In the genomic region with DNA sequence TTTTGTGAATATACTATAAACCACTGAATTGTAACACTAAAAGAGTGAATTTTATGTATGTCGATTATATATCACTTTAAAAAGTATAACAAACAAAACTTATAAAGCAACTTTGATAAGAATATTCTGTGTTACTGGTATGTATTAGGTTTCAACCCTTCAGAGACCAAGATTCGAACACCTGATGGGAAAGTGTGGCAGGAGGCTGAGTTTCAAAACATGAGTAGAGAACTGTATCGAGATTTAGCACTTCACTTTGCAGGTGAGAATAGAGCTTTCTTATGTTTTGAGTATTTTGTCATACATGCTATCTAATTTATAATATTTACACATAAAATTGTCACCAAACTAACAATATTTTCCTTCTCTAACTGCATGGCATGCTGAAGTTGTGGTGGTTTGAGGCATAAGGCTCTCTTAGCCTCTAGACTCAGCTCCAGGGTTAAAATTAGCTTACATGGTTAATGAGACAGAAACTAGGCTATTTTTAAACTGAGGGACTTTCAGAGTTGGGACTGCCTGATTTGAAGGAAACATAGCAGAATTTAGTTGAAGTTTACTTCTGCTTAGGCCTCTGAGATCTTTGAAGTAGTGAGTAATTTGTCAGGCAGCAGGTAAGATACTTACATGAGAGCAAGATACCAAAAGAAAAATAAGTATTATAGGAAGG, we compare ENCODE assay signal across 11 cellular contexts.
DNase-seq lines count a peak whose midpoint lies in the region; ATAC-seq and TF ChIP-seq lines count a peak whose summit lies in the region.
"Had no signal": no experiment of that assay in that cellular context is flagged by ENCODE, and none has a peak within 500 bp of the region (broad histone marks: within the 10 kb centered on the region; RNA-seq: fewer than 3 reads in every experiment).

No MANE protein-coding gene starts in this region.

- no peaks in the 10 kb centered on the region for H3K27me3 Mint-ChIP-seq in effector memory CD8-positive, alpha-beta T cell

- TF ChIP-seq CTCF in OCI-LY3 (IDR thresholded peaks at IDR 0.05; ENCODE audit: low read depth, low read length): no peak

- peak overlapping the region; percentile 36; the same call in 1 of the 2 replicates for H3K9ac ChIP-seq in OCI-LY3 (ENCODE audit: low read length)

- no peak overlapping the region for H3K4me3 Mint-ChIP-seq in effector memory CD8-positive, alpha-beta T cell

- H3K36me3 Mint-ChIP-seq in effector memory CD8-positive, alpha-beta T cell (ENCODE audit: insufficient read depth): peaks cover 13% of the 10 kb centered on the region

- H3K27me3 ChIP-seq in OCI-LY3 (ENCODE audit: low read depth, low read length): no peaks in the 10 kb centered on the region

- peaks cover 23% of the 10 kb centered on the region for H3K36me3 ChIP-seq in OCI-LY3 (replicated peaks; ENCODE audit: low read depth, low read length)

- H3K79me2 ChIP-seq in OCI-LY3 (ENCODE audit: low read length): peaks cover 31% of the 10 kb centered on the region

- ATAC-seq in GM18505 (IDR thresholded peaks at IDR 0.05; ENCODE audit: unreplicated experiment): peak; percentile 79
- ATAC-seq in GM19468 (IDR thresholded peaks at IDR 0.05; ENCODE audit: extremely low read depth, unreplicated experiment): peak; percentile 57
- ATAC-seq in HG02981 (IDR thresholded peaks at IDR 0.05; ENCODE audit: unreplicated experiment): peak; percentile 91
- no peak for ATAC-seq in effector memory CD8-positive, alpha-beta T cell (replicated peaks)
- ATAC-seq in GM19328 (IDR thresholded peaks at IDR 0.05; ENCODE audit: unreplicated experiment): no peak

- H3K9me3 ChIP-seq in OCI-LY3 (ENCODE audit: insufficient read depth, low read length): no peaks in the 10 kb centered on the region

- H3K4me1 ChIP-seq in OCI-LY3 (ENCODE audit: low read length): peaks cover 53% of the 10 kb centered on the region

- H3K27ac Mint-ChIP-seq in effector memory CD8-positive, alpha-beta T cell: no peak overlapping the region

- peaks cover 0 to 3% of the 10 kb centered on the region in 2 donors for H3K4me1 Mint-ChIP-seq in effector memory CD8-positive, alpha-beta T cell (ENCODE audit: low read depth in 2 of 2)

- H4K20me1 ChIP-seq in OCI-LY3 (ENCODE audit: insufficient read depth, low read length): no peaks in the 10 kb centered on the region

- peak overlapping the region; percentile 68 for H3K4me2 ChIP-seq in OCI-LY3 (ENCODE audit: low read length)

- H3K4me3 ChIP-seq in OCI-LY3 (ENCODE audit: low read length): peak overlapping the region; percentile 32

- H3K9me3 Mint-ChIP-seq in effector memory CD8-positive, alpha-beta T cell: no peaks in the 10 kb centered on the region

- no peak overlapping the region for H2AFZ ChIP-seq in OCI-LY3 (ENCODE audit: low read depth, low read length)

- DNase-seq in NCI-H748 treated with DMSO at 0.1 percent for 48 hours (lab: John Stamatoyannopoulos, UW): no peak
- no peak for DNase-seq in effector memory CD8-positive, alpha-beta T cell
- no peak for DNase-seq in stimulated activated naive CD4-positive, alpha-beta T cell (lab: John Stamatoyannopoulos, UW)
- DNase-seq: activated CD4-positive, alpha-beta T cell treated with anti-CD3 and anti-CD28 coated beads for 4 hours; NCI-H1105; nucleus accumbens had no signal

- peak overlapping the region; percentile 80 for H3K27ac ChIP-seq in OCI-LY3 (ENCODE audit: low read length)

- TF ChIP-seq POLR2A in GM18505 (IDR thresholded peaks at IDR 0.05; ENCODE audit: borderline replicate concordance, extremely low read depth, insufficient read depth, insufficient read length): no peak

Comparison
In these comparisons a context has a peak if more than half of its experiments do, and no peak if none do; other contexts are left out.
1. ATAC-seq: peak in GM18505 (single experiment), GM19468 (single experiment) and HG02981 (single experiment); none in effector memory CD8-positive, alpha-beta T cell (single experiment) and GM19328 (single experiment).